ENCODE assay signal across 2 cellular contexts in the genomic region with DNA sequence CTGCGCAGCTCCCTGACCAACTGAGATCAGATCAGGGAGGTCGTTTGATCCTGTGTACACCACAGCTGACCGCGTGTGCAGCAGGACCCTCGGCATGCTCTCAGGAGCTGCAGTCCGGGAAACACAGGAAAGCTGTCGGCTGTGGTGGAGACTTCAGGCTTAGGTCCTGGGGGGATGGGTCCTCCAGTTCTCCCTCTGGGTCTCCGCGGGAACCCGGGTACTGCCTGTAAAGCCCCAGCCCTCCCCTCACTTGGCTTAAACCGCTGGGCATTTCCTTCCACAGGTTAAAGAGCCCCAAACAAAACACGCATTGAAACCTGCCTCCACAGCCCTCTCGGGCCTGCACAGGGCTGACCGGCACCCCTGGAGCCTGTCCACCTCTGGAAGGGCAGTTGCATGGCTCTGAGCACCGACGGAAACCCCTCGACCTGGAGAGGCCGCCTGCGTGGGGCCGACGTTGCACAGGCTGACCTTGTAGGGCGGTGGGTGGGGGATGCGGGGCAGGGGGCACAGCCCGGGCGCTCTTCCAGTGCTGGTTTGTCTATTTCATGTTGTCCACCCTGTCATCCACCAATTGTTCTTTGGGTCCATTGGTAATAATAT.
TF ChIP-seq lines count a peak whose summit lies in the region.

No MANE protein-coding gene starts in this region.

TF ChIP-seq in GM23338, 12 proteins besides CTCF, POLR2A, EP300 and RAD21 (continues in another document):
- TF ChIP-seq ZNF114 (CRISPR knock-in tag; IDR thresholded peaks at IDR 0.05) (no peak), EZH2 (IDR thresholded peaks at IDR 0.05; ENCODE audit: low read depth, unreplicated experiment) (no peak), EZH2phosphoT487 (IDR thresholded peaks at IDR 0.05; ENCODE audit: unreplicated experiment) (no peak), CREB1 (CRISPR knock-in tag; IDR thresholded peaks at IDR 0.05; ENCODE audit: low read depth) (no peak), NANOG (IDR thresholded peaks at IDR 0.05; ENCODE audit: borderline replicate concordance) (no peak), STAT1 (IDR thresholded peaks at IDR 0.05; ENCODE audit: unreplicated experiment) (no peak), POLR2AphosphoS5 (IDR thresholded peaks at IDR 0.05; ENCODE audit: low read depth) (no peak), JUNB (IDR thresholded peaks at IDR 0.05; ENCODE audit: unreplicated experiment) (no peak), ZNF331 (CRISPR knock-in tag; IDR thresholded peaks at IDR 0.05; ENCODE audit: low read depth) (no peak)
- TF ChIP-seq, protein P1, sequence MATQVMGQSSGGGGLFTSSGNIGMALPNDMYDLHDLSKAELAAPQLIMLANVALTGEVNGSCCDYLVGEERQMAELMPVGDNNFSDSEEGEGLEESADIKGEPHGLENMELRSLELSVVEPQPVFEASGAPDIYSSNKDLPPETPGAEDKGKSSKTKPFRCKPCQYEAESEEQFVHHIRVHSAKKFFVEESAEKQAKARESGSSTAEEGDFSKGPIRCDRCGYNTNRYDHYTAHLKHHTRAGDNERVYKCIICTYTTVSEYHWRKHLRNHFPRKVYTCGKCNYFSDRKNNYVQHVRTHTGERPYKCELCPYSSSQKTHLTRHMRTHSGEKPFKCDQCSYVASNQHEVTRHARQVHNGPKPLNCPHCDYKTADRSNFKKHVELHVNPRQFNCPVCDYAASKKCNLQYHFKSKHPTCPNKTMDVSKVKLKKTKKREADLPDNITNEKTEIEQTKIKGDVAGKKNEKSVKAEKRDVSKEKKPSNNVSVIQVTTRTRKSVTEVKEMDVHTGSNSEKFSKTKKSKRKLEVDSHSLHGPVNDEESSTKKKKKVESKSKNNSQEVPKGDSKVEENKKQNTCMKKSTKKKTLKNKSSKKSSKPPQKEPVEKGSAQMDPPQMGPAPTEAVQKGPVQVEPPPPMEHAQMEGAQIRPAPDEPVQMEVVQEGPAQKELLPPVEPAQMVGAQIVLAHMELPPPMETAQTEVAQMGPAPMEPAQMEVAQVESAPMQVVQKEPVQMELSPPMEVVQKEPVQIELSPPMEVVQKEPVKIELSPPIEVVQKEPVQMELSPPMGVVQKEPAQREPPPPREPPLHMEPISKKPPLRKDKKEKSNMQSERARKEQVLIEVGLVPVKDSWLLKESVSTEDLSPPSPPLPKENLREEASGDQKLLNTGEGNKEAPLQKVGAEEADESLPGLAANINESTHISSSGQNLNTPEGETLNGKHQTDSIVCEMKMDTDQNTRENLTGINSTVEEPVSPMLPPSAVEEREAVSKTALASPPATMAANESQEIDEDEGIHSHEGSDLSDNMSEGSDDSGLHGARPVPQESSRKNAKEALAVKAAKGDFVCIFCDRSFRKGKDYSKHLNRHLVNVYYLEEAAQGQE (IDR thresholded peaks at IDR 0.05; ENCODE audit: unreplicated experiment): no peak
- TF ChIP-seq, protein P2, sequence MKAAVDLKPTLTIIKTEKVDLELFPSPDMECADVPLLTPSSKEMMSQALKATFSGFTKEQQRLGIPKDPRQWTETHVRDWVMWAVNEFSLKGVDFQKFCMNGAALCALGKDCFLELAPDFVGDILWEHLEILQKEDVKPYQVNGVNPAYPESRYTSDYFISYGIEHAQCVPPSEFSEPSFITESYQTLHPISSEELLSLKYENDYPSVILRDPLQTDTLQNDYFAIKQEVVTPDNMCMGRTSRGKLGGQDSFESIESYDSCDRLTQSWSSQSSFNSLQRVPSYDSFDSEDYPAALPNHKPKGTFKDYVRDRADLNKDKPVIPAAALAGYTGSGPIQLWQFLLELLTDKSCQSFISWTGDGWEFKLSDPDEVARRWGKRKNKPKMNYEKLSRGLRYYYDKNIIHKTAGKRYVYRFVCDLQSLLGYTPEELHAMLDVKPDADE (IDR thresholded peaks at IDR 0.05): no peak

TF ChIP-seq in H1, 55 proteins besides CTCF, POLR2A, EP300 and RAD21:
- TF ChIP-seq SUZ12 (IDR thresholded peaks at IDR 0.05; ENCODE audit: low read length) (no peak), TCF12 (IDR thresholded peaks at IDR 0.05; ENCODE audit: low read depth, low read length) (no peak), ASH2L (IDR thresholded peaks at IDR 0.05; ENCODE audit: low read length) (no peak), SIX5 (IDR thresholded peaks at IDR 0.05; ENCODE audit: low read depth, low read length) (no peak), KDM5A (IDR thresholded peaks at IDR 0.05; ENCODE audit: low read length) (no peak), CREB1 (IDR thresholded peaks at IDR 0.05) (no peak), NRF1 (IDR thresholded peaks at IDR 0.05; ENCODE audit: low read depth, low read length) (no peak), NANOG (IDR thresholded peaks at IDR 0.05; ENCODE audit: insufficient read depth, low read depth, low read length, poor library complexity, severe bottlenecking) (no peak), RFX5 (IDR thresholded peaks at IDR 0.05; ENCODE audit: borderline replicate concordance, low read depth, low read length) (no peak), MAFK (IDR thresholded peaks at IDR 0.05; ENCODE audit: low read depth, low read length) (no peak)
- TF ChIP-seq, protein P3, sequence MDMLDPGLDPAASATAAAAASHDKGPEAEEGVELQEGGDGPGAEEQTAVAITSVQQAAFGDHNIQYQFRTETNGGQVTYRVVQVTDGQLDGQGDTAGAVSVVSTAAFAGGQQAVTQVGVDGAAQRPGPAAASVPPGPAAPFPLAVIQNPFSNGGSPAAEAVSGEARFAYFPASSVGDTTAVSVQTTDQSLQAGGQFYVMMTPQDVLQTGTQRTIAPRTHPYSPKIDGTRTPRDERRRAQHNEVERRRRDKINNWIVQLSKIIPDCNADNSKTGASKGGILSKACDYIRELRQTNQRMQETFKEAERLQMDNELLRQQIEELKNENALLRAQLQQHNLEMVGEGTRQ (IDR thresholded peaks at IDR 0.05; ENCODE audit: low read length): no peak
